In the genomic region with DNA sequence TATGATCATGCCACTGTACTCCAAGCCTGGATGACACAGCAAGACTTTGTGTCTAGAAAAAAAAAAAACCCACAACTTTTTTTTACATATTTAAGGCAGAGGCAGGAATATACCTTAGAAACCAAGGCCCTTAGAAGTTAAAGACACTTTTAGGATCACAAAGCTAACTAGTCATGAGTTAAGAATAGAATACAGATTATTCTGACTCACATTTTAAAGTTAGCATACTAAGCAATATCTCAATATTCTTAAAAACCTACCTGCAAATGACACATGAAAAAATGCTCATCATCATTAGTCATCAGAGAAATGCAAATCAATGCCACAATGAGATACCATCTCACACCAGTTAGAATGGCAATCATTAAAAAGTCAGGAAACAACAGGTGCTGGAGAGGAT, we compare ENCODE assay signal across 22 cellular contexts.
DNase-seq lines count a peak whose midpoint lies in the region; ATAC-seq and TF ChIP-seq lines count a peak whose summit lies in the region.
"Had no signal": no experiment of that assay in that cellular context is flagged by ENCODE, and none has a peak within 500 bp of the region (broad histone marks: within the 10 kb centered on the region; RNA-seq: fewer than 3 reads in every experiment).

No MANE protein-coding gene starts in this region.

- H3K9me3 Mint-ChIP-seq in activated T-cell treated with anti-CD3 and anti-CD28 coated beads, Interleukin-2, amount 50 U/mL, for 4 hours = no peaks in the 10 kb centered on the region
- H3K9me3 Mint-ChIP-seq in activated T-helper 17 cell treated with anti-CD3 and anti-CD28 coated beads, Interleukin-2, amount 50 U/mL, for 72 hours = no peaks in the 10 kb centered on the region

- no peak overlapping the region for H3K27ac ChIP-seq in HEK293 (ENCODE audit: extremely low read depth, low read depth, low read length)
- H3K27ac ChIP-seq: A549; BLaER1 treated with 17β-estradiol and CSF1 and Interleukin-3, amounts not matched to agents 10 nM and 100 nM; HL-60; PC-9 had no signal

- peaks cover 48% of the 10 kb centered on the region for H3K36me3 Mint-ChIP-seq in activated T-cell treated with anti-CD3 and anti-CD28 coated beads, Interleukin-2, amount 50 U/mL, for 4 hours (ENCODE audit: insufficient read depth)
- peaks cover 19% of the 10 kb centered on the region for H3K36me3 Mint-ChIP-seq in activated T-helper 17 cell treated with anti-CD3 and anti-CD28 coated beads, Interleukin-2, amount 50 U/mL, for 72 hours (ENCODE audit: low read depth)

- no peaks in the 10 kb centered on the region for H3K27me3 Mint-ChIP-seq in activated T-cell treated with anti-CD3 and anti-CD28 coated beads, Interleukin-2, amount 50 U/mL, for 4 hours (ENCODE audit: low read depth)
- no peaks in the 10 kb centered on the region for H3K27me3 Mint-ChIP-seq in activated T-helper 17 cell treated with anti-CD3 and anti-CD28 coated beads, Interleukin-2, amount 50 U/mL, for 72 hours
- H3K27me3 Mint-ChIP-seq: CD8-positive, alpha-beta memory T cell had no signal

- no peaks in the 10 kb centered on the region for H3K36me3 ChIP-seq in HEK293 (ENCODE audit: control insufficient read depth in 2 of 2, insufficient read depth in 1 of 2, low read length in 2 of 2)

- H3K4me3 ChIP-seq in HEK293 (ENCODE audit: low read depth, low read length) = no peak overlapping the region
- H3K4me3 ChIP-seq: A549; BLaER1 treated with 17β-estradiol and CSF1 and Interleukin-3, amounts not matched to agents 10 nM and 100 nM; GM12878; PC-9 had no signal

- no peaks in the 10 kb centered on the region for H3K4me1 ChIP-seq in HEK293 (ENCODE audit: control insufficient read depth, insufficient read depth, low read length)
- H3K4me1 ChIP-seq: A549; BLaER1 treated with 17β-estradiol and CSF1 and Interleukin-3, amounts not matched to agents 10 nM and 100 nM had no signal

- H3K9me3 ChIP-seq in HEK293 (ENCODE audit: control insufficient read depth, insufficient read depth, low read depth, low read length) = no peaks in the 10 kb centered on the region
- H3K9me3 ChIP-seq: A549 had no signal

- ATAC-seq in activated T-cell treated with anti-CD3 and anti-CD28 coated beads, Interleukin-2, amount 50 U/mL, for 4 hours = peak; percentile 90 to 93
- peak; percentile 98 for ATAC-seq in activated T-helper 17 cell treated with anti-CD3 and anti-CD28 coated beads, Interleukin-2, amount 50 U/mL, for 72 hours (replicated peaks)
- ATAC-seq: A549, GM12878 had no signal

- H3K4me1 Mint-ChIP-seq in activated T-cell treated with anti-CD3 and anti-CD28 coated beads, Interleukin-2, amount 50 U/mL, for 4 hours (ENCODE audit: low read depth) = peaks cover 4% of the 10 kb centered on the region
- H3K4me1 Mint-ChIP-seq in activated T-helper 17 cell treated with anti-CD3 and anti-CD28 coated beads, Interleukin-2, amount 50 U/mL, for 72 hours = peaks cover 8% of the 10 kb centered on the region

- no peak for DNase-seq in activated T-cell treated with anti-CD3 and anti-CD28 coated beads, Interleukin-2, amount 50 U/mL, for 4 hours
- no peak for DNase-seq in activated T-cell treated with anti-CD3 and anti-CD28 coated beads, Interleukin-2, amount 50 U/mL, for 1 hour
- DNase-seq in myocyte (ENCODE audit: low read depth) (peak; percentile 18), DMS114 treated with DMSO at 0.1 percent for 48 hours (lab: John Stamatoyannopoulos, UW; ENCODE audit: unreplicated experiment) (no peak), islet precursor cell (no peak)
- no peak for DNase-seq in stimulated activated CD4-positive, alpha-beta T cell treated with anti-CD3 and anti-CD28 coated beads, Interleukin-4, amount 100 ng/mL, for 24 hours
- DNase-seq: CD8-positive, alpha-beta memory T cell; DND-41; GDM1; HCEC 1CT; KBM-7; NCI-H1436; NCI-H2029 treated with DMSO at 0.1 percent for 48 hours; NCI-H2171 treated with DMSO at 0.1 percent for 48 hours; NCI-H446 treated with DMSO at 0.1 percent for 48 hours; PC-9 had no signal

- no peak overlapping the region for H3K4me3 Mint-ChIP-seq in activated T-cell treated with anti-CD3 and anti-CD28 coated beads, Interleukin-2, amount 50 U/mL, for 4 hours
- H3K4me3 Mint-ChIP-seq in activated T-helper 17 cell treated with anti-CD3 and anti-CD28 coated beads, Interleukin-2, amount 50 U/mL, for 72 hours = no peak overlapping the region

- POLR2A ChIA-PET in HEK293 (lab: Yijun Ruan, JAX) = no interaction called here

- no peak overlapping the region for H3K27ac Mint-ChIP-seq in activated T-helper 17 cell treated with anti-CD3 and anti-CD28 coated beads, Interleukin-2, amount 50 U/mL, for 72 hours
- H3K27ac Mint-ChIP-seq: CD8-positive, alpha-beta memory T cell had no signal

- CTCF ChIA-PET in HEK293 (lab: Yijun Ruan, JAX) = no interaction called here

- no peak for TF ChIP-seq CTCF in HEK293 (tag by site-specific recombination; IDR thresholded peaks at IDR 0.05)

TF ChIP-seq in HEK293, 187 proteins besides CTCF, POLR2A, EP300 and RAD21:
- TF ChIP-seq ZNF19 (tag by site-specific recombination; IDR thresholded peaks at IDR 0.05; ENCODE audit: low read depth) (no peak), ZNF121 (tag by site-specific recombination; IDR thresholded peaks at IDR 0.05) (no peak), ZNF184 (tag by site-specific recombination; IDR thresholded peaks at IDR 0.05) (peak; percentile 38; the same call in 1 of the 2 replicates)
